Comparison of ENCODE assay signal across 8 cellular contexts in genomic region chr5:95731571-95732554, GRCh38. TPM values are rescaled to one million over a fixed set of nuclear protein-coding genes. Genes with fewer than 3 reads are reported as not detected.
DNase-seq lines count a peak whose midpoint lies in the region; ATAC-seq and TF ChIP-seq lines count a peak whose summit lies in the region.

No MANE protein-coding gene starts in this region.

- H3K9ac ChIP-seq in neuronal stem cell (ENCODE audit: low read depth, low read length, poor library complexity): peak overlapping the region; percentile 92

- H3K36me3 ChIP-seq in gastroesophageal sphincter (no peaks in the 10 kb centered on the region), neuronal stem cell (replicated peaks in 1 of 2; ENCODE audit: control insufficient read depth in 2 of 2, insufficient read depth in 2 of 2, low read length in 2 of 2) (peaks cover 0 to 43% of the 10 kb centered on the region in 2 donors)

- no peaks in the 10 kb centered on the region for H3K79me1 ChIP-seq in neuronal stem cell (ENCODE audit: low read depth, low read length)

- H3K18ac ChIP-seq in neuronal stem cell (ENCODE audit: low read length): peak overlapping the region; percentile 94

- H4K8ac ChIP-seq in neuronal stem cell (ENCODE audit: low read depth, low read length): no peak overlapping the region

- H2BK120ac ChIP-seq in neuronal stem cell (ENCODE audit: low read depth, low read length): peak overlapping the region; percentile 72

- peak; percentile 44 for ATAC-seq in HG02759 (IDR thresholded peaks at IDR 0.05; ENCODE audit: unreplicated experiment)
- peak; percentile 17 for ATAC-seq in gastroesophageal sphincter

- WGBS in gastroesophageal sphincter (ENCODE audit: low coverage in 1 of 2), 2 donors: 3 to 4% methylated on average over 2 to 22 of the region's 64 CpGs
- no CpG with 5 or more reads among the region's 64 CpGs for WGBS in neuronal stem cell (ENCODE audit: extremely low coverage in 2 of 2, insufficient read length in 2 of 2, insufficient replicate concordance in 1 of 2), 2 donors

- peak overlapping the region; percentile 93 for H3K4me2 ChIP-seq in neuronal stem cell (ENCODE audit: insufficient read depth, low read length, poor library complexity, severe bottlenecking)

- no peak for TF ChIP-seq EP300 in gastroesophageal sphincter (IDR thresholded peaks at IDR 0.05)

- TF ChIP-seq POLR2A in gastroesophageal sphincter (IDR thresholded peaks at IDR 0.05): no peak

- H3K14ac ChIP-seq in neuronal stem cell (ENCODE audit: low read length): no peak overlapping the region

- peak overlapping the region; percentile 90 for H2BK12ac ChIP-seq in neuronal stem cell (ENCODE audit: low read length)

- H3K23ac ChIP-seq in neuronal stem cell (ENCODE audit: low read depth, low read length, poor library complexity): peak overlapping the region; percentile 99

- peaks cover 5 to 78% (median 16%) of the 10 kb centered on the region in 3 donors for H3K4me1 ChIP-seq in gastroesophageal sphincter
- peaks cover 6 to 37% of the 10 kb centered on the region in 2 donors for H3K4me1 ChIP-seq in neuronal stem cell (ENCODE audit: control insufficient read depth in 2 of 2, insufficient read depth in 1 of 2, low read depth in 1 of 2, low read length in 2 of 2)

- TF ChIP-seq CTCF in gastroesophageal sphincter (IDR thresholded peaks at IDR 0.05): peak in 1 of 4 experiments; percentile 17

- H3K4ac ChIP-seq in neuronal stem cell (ENCODE audit: low read length): no peak overlapping the region

- H2AFZ ChIP-seq in neuronal stem cell (ENCODE audit: low read length): peak overlapping the region; percentile 80

- H3K4me3 ChIP-seq in gastroesophageal sphincter (peak overlapping the region; percentile 83 to 93), neuronal stem cell (ENCODE audit: low read length in 2 of 2) (peak overlapping the region; percentile 85 to 88)

- H3K27ac ChIP-seq in gastroesophageal sphincter (peak overlapping the region; percentile 84 to 98 (median 93)), neuronal stem cell (replicated peaks; ENCODE audit: low read length) (no peak overlapping the region)

- peak overlapping the region; percentile 56 for H2AK5ac ChIP-seq in neuronal stem cell (ENCODE audit: low read depth, low read length)

- no peak overlapping the region for H4K91ac ChIP-seq in neuronal stem cell (ENCODE audit: low read depth, low read length, poor library complexity)

- peak overlapping the region; percentile 64 for H2BK15ac ChIP-seq in neuronal stem cell (ENCODE audit: low read length)

- H3K27me3 ChIP-seq in gastroesophageal sphincter (no peaks in the 10 kb centered on the region), neuronal stem cell (ENCODE audit: control insufficient read depth in 3 of 3, insufficient read depth in 3 of 3, low read depth in 1 of 3, low read length in 3 of 3) (peaks cover 0 to 30% (median 5%) of the 10 kb centered on the region in 3 experiments)

- H2BK5ac ChIP-seq in neuronal stem cell (ENCODE audit: low read length): peak overlapping the region; percentile 66

- DNase-seq in SHP77 (lab: John Stamatoyannopoulos, UW) (peak; percentile 31 to 51), SHP77 treated with DMSO at 0.1 percent for 48 hours (lab: John Stamatoyannopoulos, UW) (no peak), NCI-H526 (lab: John Stamatoyannopoulos, UW) (peak; percentile 40 to 68), neuronal stem cell (ENCODE audit: low spot score) (peak; percentile 32), foreskin melanocyte (no peak)
- peak; percentile 4 for DNase-seq in activated T-helper 9 cell treated with anti-CD3 and anti-CD28 coated beads, Interleukin-2, amount 50 U/mL, for 16 hours (ENCODE audit: low read depth)

- H3K9me3 ChIP-seq in gastroesophageal sphincter: no peaks in the 10 kb centered on the region
- no peaks in the 10 kb centered on the region for H3K9me3 ChIP-seq in neuronal stem cell (replicated peaks in 1 of 2; ENCODE audit: control insufficient read depth in 2 of 2, insufficient read depth in 1 of 2, low read depth in 1 of 2, low read length in 2 of 2)

RNA-seq across cellular contexts. Expression of gene RHOBTB3, which starts 0.7 kb away (rescaled TPM):
- 100 to 1,000 TPM in 2 of 4 donors, 10 to 100 TPM in 2; 55.6 to 216 (median 135) TPM for total RNA-seq in gastroesophageal sphincter
- 6.3 TPM for polyA plus RNA-seq in neuronal stem cell (2013, experiment 1 of 2)
- 7.3 TPM for polyA plus RNA-seq in neuronal stem cell (2013, experiment 2 of 2)

RNA-seq across cellular contexts. Expression of gene SPATA9, which starts 49.1 kb away (rescaled TPM):
- under 1 TPM in 1 of 4 donors, not detected in 3; 0.27 TPM for total RNA-seq in gastroesophageal sphincter
- polyA plus RNA-seq in neuronal stem cell (2013, experiment 1 of 2): 0.11 TPM
- polyA plus RNA-seq in neuronal stem cell (2013, experiment 2 of 2): 0.06 TPM

Comparison
In these comparisons a context has a peak if more than half of its experiments do, and no peak if none do; other contexts are left out.
1. DNase-seq: peak in SHP77 (2 of 2), NCI-H526 (2 of 2), activated T-helper 9 cell treated with anti-CD3 and anti-CD28 coated beads, Interleukin-2, amount 50 U/mL, for 16 hours (single experiment) and neuronal stem cell (single experiment); none in SHP77 treated with DMSO at 0.1 percent for 48 hours (single experiment) and foreskin melanocyte (single experiment).